Comparison of ENCODE assay signal across 12 cellular contexts in genomic region chr10:124675261-124675660, GRCh38.
DNase-seq lines count a peak whose midpoint lies in the region; ATAC-seq, FAIRE-seq and TF ChIP-seq lines count a peak whose summit lies in the region.
"Had no signal": no experiment of that assay in that cellular context is flagged by ENCODE, and none has a peak within 500 bp of the region (broad histone marks: within the 10 kb centered on the region; RNA-seq: fewer than 3 reads in every experiment).

No MANE protein-coding gene starts in this region.

- no peaks in the 10 kb centered on the region for H3K9me2 ChIP-seq in Karpas-422 (replicated peaks; ENCODE audit: insufficient read depth, low read length)

- H3K4me3 ChIP-seq in CD8-positive, alpha-beta T cell (ENCODE audit: low read depth, low read length): no peak overlapping the region
- H3K4me3 ChIP-seq in kidney (ENCODE audit: low read length in 2 of 2) (no peak overlapping the region), skeletal muscle tissue (ENCODE audit: low read length in 3 of 3) (no peak overlapping the region), MG63 (no peak overlapping the region), Karpas-422 (ENCODE audit: low read length) (no peak overlapping the region)

- TF ChIP-seq CTCF in CD8-positive, alpha-beta T cell (IDR thresholded peaks at IDR 0.05): no peak
- TF ChIP-seq CTCF in activated B cell treated with CpG ODN at 0.5 μM for 24 hours (IDR thresholded peaks at IDR 0.05) (no peak), kidney (IDR thresholded peaks at IDR 0.05; ENCODE audit: borderline replicate concordance, extremely low read depth, insufficient read depth) (no peak)

- H3K9ac ChIP-seq in kidney (ENCODE audit: low read length in 2 of 2) (no peak overlapping the region), skeletal muscle tissue (ENCODE audit: low read depth in 1 of 3, low read length in 3 of 3) (peak overlapping the region in 1 of 3 donors; percentile 57), Karpas-422 (ENCODE audit: low read length) (no peak overlapping the region)

- peaks cover 83% of the 10 kb centered on the region for H4K20me1 ChIP-seq in Karpas-422 (ENCODE audit: insufficient read depth, low read depth, low read length)

- H3K27ac Mint-ChIP-seq in CD8-positive, alpha-beta T cell: no peak overlapping the region
- H3K27ac Mint-ChIP-seq in activated B cell treated with CpG ODN at 0.5 μM for 24 hours: peak overlapping the region; percentile 79

- peaks cover 18% of the 10 kb centered on the region for H3K36me3 Mint-ChIP-seq in CD8-positive, alpha-beta T cell
- peaks cover 91% of the 10 kb centered on the region for H3K36me3 Mint-ChIP-seq in activated B cell treated with CpG ODN at 0.5 μM for 24 hours (ENCODE audit: low read depth)

- no peaks in the 10 kb centered on the region for H3K27me3 Mint-ChIP-seq in CD8-positive, alpha-beta T cell (ENCODE audit: low read depth)
- no peaks in the 10 kb centered on the region for H3K27me3 Mint-ChIP-seq in activated B cell treated with CpG ODN at 0.5 μM for 24 hours

- no peak overlapping the region for H3K4me2 ChIP-seq in Karpas-422 (ENCODE audit: low read depth, low read length, poor library complexity, severe bottlenecking)

- H3K9me3 ChIP-seq in CD8-positive, alpha-beta T cell (ENCODE audit: low read length): no peaks in the 10 kb centered on the region
- H3K9me3 ChIP-seq in kidney (ENCODE audit: control insufficient read depth in 1 of 2, low read length in 2 of 2): no peaks in the 10 kb centered on the region
- no peaks in the 10 kb centered on the region for H3K9me3 ChIP-seq in skeletal muscle tissue (ENCODE audit: control insufficient read depth in 3 of 3, low read length in 3 of 3)
- no peaks in the 10 kb centered on the region for H3K9me3 ChIP-seq in MG63
- no peaks in the 10 kb centered on the region for H3K9me3 ChIP-seq in Karpas-422 (ENCODE audit: low read length)

- H3K36me3 ChIP-seq in CD8-positive, alpha-beta T cell (ENCODE audit: insufficient read depth, low read length): no peaks in the 10 kb centered on the region
- H3K36me3 ChIP-seq in kidney (ENCODE audit: control insufficient read depth in 1 of 2, insufficient read depth in 2 of 2, low read length in 2 of 2) (peaks cover 0 to under 1% of the 10 kb centered on the region in 2 donors), skeletal muscle tissue (ENCODE audit: control insufficient read depth in 3 of 3, insufficient read depth in 3 of 3, low read length in 3 of 3) (peaks cover 0 to 10% (median 8%) of the 10 kb centered on the region in 3 donors), MG63 (no peaks in the 10 kb centered on the region), Karpas-422 (ENCODE audit: insufficient read depth, low read length) (peaks cover 38% of the 10 kb centered on the region; the same call in 1 of the 2 replicates)

- no peak for ATAC-seq in CD8-positive, alpha-beta T cell
- no peak for ATAC-seq in activated B cell treated with CpG ODN at 0.5 μM for 24 hours (ENCODE audit: low read depth)
- ATAC-seq in GM21360 (IDR thresholded peaks at IDR 0.05; ENCODE audit: unreplicated experiment): no peak
- ATAC-seq: activated T-cell treated with anti-CD3 and anti-CD28 coated beads, Interleukin-2, amount 50 U/mL, for 4 hours; PC-3 had no signal

- peaks cover 100% of the 10 kb centered on the region for H3K79me2 ChIP-seq in Karpas-422 (ENCODE audit: low read length)

- POLR2A ChIA-PET in CD8-positive, alpha-beta T cell (lab: Charles Lee): interaction anchor here (1.1 to 5.4 kb wide), 5 partner anchors 9 to 26 kb away, joined by 3 to 25 read pairs (median 4); no protein-coding TSS in a partner anchor
- POLR2A ChIA-PET in activated B cell treated with CpG ODN at 0.5 μM for 24 hours (lab: Charles Lee): no interaction called here

- peak overlapping the region; percentile 23 for H3K4me3 Mint-ChIP-seq in CD8-positive, alpha-beta T cell
- no peak overlapping the region for H3K4me3 Mint-ChIP-seq in activated B cell treated with CpG ODN at 0.5 μM for 24 hours
- H3K4me3 Mint-ChIP-seq: activated T-cell treated with anti-CD3 and anti-CD28 coated beads, Interleukin-2, amount 50 U/mL, for 4 hours had no signal

- H3K27me3 ChIP-seq in CD8-positive, alpha-beta T cell (ENCODE audit: insufficient read depth, low read length): no peaks in the 10 kb centered on the region
- H3K27me3 ChIP-seq in skeletal muscle tissue (ENCODE audit: control insufficient read depth in 3 of 3, insufficient read depth in 3 of 3, low read length in 3 of 3) (no peaks in the 10 kb centered on the region), MG63 (no peaks in the 10 kb centered on the region), Karpas-422 (ENCODE audit: low read length) (no peaks in the 10 kb centered on the region)

- H3K9me3 Mint-ChIP-seq in CD8-positive, alpha-beta T cell: no peaks in the 10 kb centered on the region
- H3K9me3 Mint-ChIP-seq in activated B cell treated with CpG ODN at 0.5 μM for 24 hours: no peaks in the 10 kb centered on the region
- H3K9me3 Mint-ChIP-seq: activated T-cell treated with anti-CD3 and anti-CD28 coated beads, Interleukin-2, amount 50 U/mL, for 4 hours had no signal

- no peak for DNase-seq in CD8-positive, alpha-beta T cell
- no peak for DNase-seq in activated B cell treated with CpG ODN at 0.5 μM for 24 hours
- peak; percentile 39 for DNase-seq in kidney
- no peak for DNase-seq in MG63
- DNase-seq in Karpas-422: no peak
- DNase-seq: activated CD4-positive, alpha-beta T cell treated with anti-CD3 and anti-CD28 coated beads for 1 hour; activated T-cell treated with anti-CD3 and anti-CD28 coated beads, Interleukin-2, amount 50 U/mL, for 4 hours; NCI-H1105 treated with DMSO at 0.1 percent for 48 hours; PC-3; stimulated activated CD4-positive, alpha-beta T cell treated with anti-CD3 and anti-CD28 coated beads, Interleukin-2, amount 100 ng/mL, for 48 hours had no signal

- peaks cover 96% of the 10 kb centered on the region for H3K4me1 Mint-ChIP-seq in CD8-positive, alpha-beta T cell (ENCODE audit: low read depth)
- H3K4me1 Mint-ChIP-seq in activated B cell treated with CpG ODN at 0.5 μM for 24 hours: peaks cover 82% of the 10 kb centered on the region

- intact Hi-C loops in CD8-positive, alpha-beta T cell (cut with DNase I, micrococcal nuclease): loop anchor here in 1 of 2 experiments (5.0 kb wide), 1 partner anchor 38 kb away; no protein-coding TSS in a partner anchor
- intact Hi-C loops in activated B cell treated with CpG ODN at 0.5 μM for 24 hours (cut with micrococcal nuclease): no loop called here
- intact Hi-C loops in kidney (cut with DNase I): no loop called here

- FAIRE-seq in kidney (lab: Jason Lieb, UNC): no peak

- H3K4me1 ChIP-seq in CD8-positive, alpha-beta T cell (ENCODE audit: insufficient read depth, low read length): peaks cover 100% of the 10 kb centered on the region
- H3K4me1 ChIP-seq in kidney (ENCODE audit: control insufficient read depth in 1 of 2, insufficient read depth in 1 of 2, low read depth in 1 of 2, low read length in 2 of 2) (peaks cover 18 to 52% of the 10 kb centered on the region in 2 donors), skeletal muscle tissue (ENCODE audit: control insufficient read depth in 3 of 3, insufficient read depth in 3 of 3, low read length in 3 of 3) (peaks cover 90 to 95% (median 92%) of the 10 kb centered on the region in 3 donors), Karpas-422 (ENCODE audit: low read length) (peaks cover 19% of the 10 kb centered on the region)

- H2AFZ ChIP-seq in Karpas-422 (ENCODE audit: low read length): no peak overlapping the region

- H3K27ac ChIP-seq in CD8-positive, alpha-beta T cell (ENCODE audit: low read depth, low read length): no peak overlapping the region
- no peak overlapping the region for H3K27ac ChIP-seq in kidney (ENCODE audit: low read depth in 2 of 2, low read length in 2 of 2)
- peak overlapping the region; percentile 3 for H3K27ac ChIP-seq in skeletal muscle tissue (ENCODE audit: low read depth, low read length)
- no peak overlapping the region for H3K27ac ChIP-seq in Karpas-422 (ENCODE audit: low read length)

- CTCF ChIA-PET in CD8-positive, alpha-beta T cell (lab: Charles Lee): interaction anchor here (0.6 to 5.6 kb wide), 8 partner anchors 13 to 135 kb away, joined by 3 to 42 read pairs (median 3); no protein-coding TSS in a partner anchor
- CTCF ChIA-PET in activated B cell treated with CpG ODN at 0.5 μM for 24 hours (lab: Charles Lee): interaction anchor here (3.2 kb wide), 1 partner anchor 66 kb away, joined by 9 read pairs; no protein-coding TSS in a partner anchor
